20 cellular contexts compared by ENCODE assay signal in genomic region chr1:60228253-60228594, GRCh38.
DNase-seq lines count a peak whose midpoint lies in the region; ATAC-seq, FAIRE-seq and TF ChIP-seq lines count a peak whose summit lies in the region.
"Had no signal": no experiment of that assay in that cellular context is flagged by ENCODE, and none has a peak within 500 bp of the region (broad histone marks: within the 10 kb centered on the region; RNA-seq: fewer than 3 reads in every experiment).

No MANE protein-coding gene starts in this region.

- H2AFZ ChIP-seq in astrocyte (ENCODE audit: low read depth, low read length) = no peak overlapping the region

- DNase-seq in AG10803 (ENCODE audit: low read depth) = peak; percentile 31
- DNase-seq in GM04504 (ENCODE audit: low read depth) = peak; percentile 1
- DNase-seq in astrocyte (ENCODE audit: low read depth) = no peak
- DNase-seq in foreskin keratinocyte = no peak
- no peak for DNase-seq in GOT3 (lab: John Stamatoyannopoulos, UW)
- no peak for DNase-seq in NCI-H2081 (lab: John Stamatoyannopoulos, UW)
- DNase-seq: ACHN; CD4-positive, alpha-beta T cell; DND-41; H7; MG63; NCI-H1092; NCI-H2227 treated with DMSO at 0.1 percent for 48 hours; NCI-H526 treated with DMSO at 0.1 percent for 48 hours; RPMI8226; SIG-M5 had no signal

- H3K27me3 ChIP-seq in astrocyte (ENCODE audit: insufficient read depth, low read length) (no peaks in the 10 kb centered on the region), foreskin keratinocyte (no peaks in the 10 kb centered on the region)
- H3K27me3 ChIP-seq: MG63 had no signal

- no peaks in the 10 kb centered on the region for H3K36me3 Mint-ChIP-seq in astrocyte (ENCODE audit: low read depth, unreplicated experiment)

- no peak overlapping the region for H3K27ac Mint-ChIP-seq in astrocyte (ENCODE audit: unreplicated experiment)
- H3K27ac Mint-ChIP-seq: B cell; CD4-positive, alpha-beta T cell had no signal

- no peaks in the 10 kb centered on the region for H3K27me3 Mint-ChIP-seq in astrocyte (ENCODE audit: low read depth, unreplicated experiment)
- H3K27me3 Mint-ChIP-seq: B cell; CD4-positive, alpha-beta T cell had no signal

- H3K27ac ChIP-seq in astrocyte (ENCODE audit: low read depth, low read length) (peak overlapping the region; percentile 15), foreskin keratinocyte (no peak overlapping the region)

- peaks cover 5% of the 10 kb centered on the region for H3K4me1 ChIP-seq in astrocyte (ENCODE audit: insufficient read depth, low read length)
- peaks cover 12% of the 10 kb centered on the region for H3K4me1 ChIP-seq in foreskin keratinocyte

- H3K4me3 Mint-ChIP-seq in astrocyte (ENCODE audit: unreplicated experiment) = no peak overlapping the region
- H3K4me3 Mint-ChIP-seq: B cell; CD4-positive, alpha-beta T cell had no signal

- no peaks in the 10 kb centered on the region for H4K20me1 ChIP-seq in astrocyte (ENCODE audit: insufficient read depth, low read length)

- H3K9ac ChIP-seq in astrocyte (ENCODE audit: low read length) = no peak overlapping the region

- FAIRE-seq in astrocyte (lab: Jason Lieb, UNC) = no peak
- FAIRE-seq: G401.6, GM12891 had no signal

- TF ChIP-seq CTCF in AG10803 (conservative IDR thresholded peaks at IDR 0.05; ENCODE audit: low read length) (no peak), astrocyte (IDR thresholded peaks at IDR 0.05; ENCODE audit: insufficient read depth, low read depth, low read length) (no peak), foreskin keratinocyte (conservative IDR thresholded peaks at IDR 0.05) (no peak)

- H3K9me3 Mint-ChIP-seq in astrocyte (ENCODE audit: unreplicated experiment) = peaks cover 3% of the 10 kb centered on the region
- H3K9me3 Mint-ChIP-seq: CD4-positive, alpha-beta T cell had no signal

- H3K36me3 ChIP-seq in astrocyte (ENCODE audit: insufficient read depth, low read length) = no peaks in the 10 kb centered on the region
- H3K36me3 ChIP-seq: MG63 had no signal

- H3K4me2 ChIP-seq in astrocyte (ENCODE audit: low read length) = peak overlapping the region; percentile 2

- H3K9me3 ChIP-seq in astrocyte (ENCODE audit: insufficient read depth, low read depth, low read length) = no peaks in the 10 kb centered on the region
- H3K9me3 ChIP-seq: MG63 had no signal

- peaks cover 5% of the 10 kb centered on the region for H3K4me1 Mint-ChIP-seq in astrocyte (ENCODE audit: low read depth, unreplicated experiment)
- H3K4me1 Mint-ChIP-seq: B cell had no signal

- ATAC-seq in foreskin keratinocyte (peak; percentile 29), GM18868 (IDR thresholded peaks at IDR 0.05; ENCODE audit: unreplicated experiment) (no peak)

- H3K79me2 ChIP-seq in astrocyte (ENCODE audit: insufficient read depth, low read length) = no peaks in the 10 kb centered on the region

- no peak overlapping the region for H3K4me3 ChIP-seq in AG10803 (ENCODE audit: low read length)
- H3K4me3 ChIP-seq in astrocyte (ENCODE audit: insufficient read depth, low read depth, low read length) = no peak overlapping the region
- H3K4me3 ChIP-seq: MG63 had no signal

Comparison
In these comparisons a context has a peak if more than half of its experiments do, and no peak if none do; other contexts are left out.
1. DNase-seq: peak in AG10803 (single experiment) and GM04504 (single experiment); none in astrocyte (single experiment), foreskin keratinocyte (0 of 2), GOT3 (single experiment) and NCI-H2081 (0 of 2).